ENCODE assay signal across 21 cellular contexts in the genomic region with DNA sequence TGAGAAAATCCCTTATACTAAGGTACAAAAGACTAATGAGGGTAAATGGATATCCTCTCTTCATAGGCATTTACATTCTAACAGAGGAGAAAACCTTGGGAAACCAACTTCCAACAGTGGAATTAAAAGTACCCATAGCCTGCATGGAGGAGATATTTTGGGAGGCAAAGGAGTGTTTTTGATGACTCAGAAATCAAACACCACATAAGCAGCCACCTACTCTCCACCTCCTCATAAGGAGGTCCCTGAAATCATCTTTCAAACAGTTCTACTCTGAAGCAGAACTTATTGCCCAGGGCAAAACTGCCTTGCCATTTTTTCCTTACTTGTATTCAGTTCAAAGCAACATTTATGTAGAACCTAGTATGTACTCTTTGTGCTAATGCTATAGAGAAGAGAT.
"Had no signal": no experiment of that assay in that cellular context is flagged by ENCODE, and none has a peak within 500 bp of the region (broad histone marks: within the 10 kb centered on the region; RNA-seq: fewer than 3 reads in every experiment).

No MANE protein-coding gene starts in this region.

- H3K4me3 ChIP-seq: colonic mucosa had no signal

- H3K36me3 ChIP-seq: colonic mucosa had no signal

- H3K4me1 ChIP-seq: colonic mucosa had no signal

- H3K4me1 Mint-ChIP-seq: activated CD4-positive, alpha-beta T cell treated with anti-CD3 and anti-CD28 coated beads for 36 hours; activated CD4-positive, alpha-beta T cell treated with anti-CD3 and anti-CD28 coated beads, Interleukin-2, amount 10 ng/mL, durations not matched to agents 24 days and 14 days; activated naive CD4-positive, alpha-beta T cell treated with anti-CD3 and anti-CD28 coated beads, Interleukin-2, amount 10 ng/mL, durations not matched to agents 7 days and 5 days; T-helper 17 cell had no signal

- H3K27me3 Mint-ChIP-seq: activated naive CD4-positive, alpha-beta T cell treated with anti-CD3 and anti-CD28 coated beads, Interleukin-2, amount 10 ng/mL, durations not matched to agents 7 days and 5 days had no signal

- H3K9me3 ChIP-seq: colonic mucosa had no signal

- H3K4me3 Mint-ChIP-seq: activated CD4-positive, alpha-beta memory T cell treated with anti-CD3 and anti-CD28 coated beads for 36 hours; activated CD4-positive, alpha-beta T cell treated with anti-CD3 and anti-CD28 coated beads for 36 hours; activated CD4-positive, alpha-beta T cell treated with anti-CD3 and anti-CD28 coated beads, Interleukin-2, amount 10 ng/mL, durations not matched to agents 24 days and 14 days; activated naive CD4-positive, alpha-beta T cell treated with anti-CD3 and anti-CD28 coated beads, Interleukin-2, amount 10 ng/mL, durations not matched to agents 7 days and 5 days; activated naive CD8-positive, alpha-beta T cell; activated T-cell treated with anti-CD3 and anti-CD28 coated beads, Interleukin-2, amount 50 U/mL, for 24 hours; activated T-cell treated with anti-CD3 and anti-CD28 coated beads, Interleukin-2, amount 50 U/mL, for 72 hours; T-helper 17 cell; T-helper 2 cell treated with Interferon-gamma antibody and Interleukin-4, amounts not matched to agents 5 μg/mL and 100 μg/mL, for 36 hours had no signal

- H3K36me3 Mint-ChIP-seq: activated naive CD4-positive, alpha-beta T cell treated with anti-CD3 and anti-CD28 coated beads, Interleukin-2, amount 10 ng/mL, durations not matched to agents 7 days and 5 days; activated naive CD8-positive, alpha-beta T cell had no signal

- H3K27ac ChIP-seq: colonic mucosa had no signal

- H3K27ac Mint-ChIP-seq: activated CD4-positive, alpha-beta memory T cell treated with anti-CD3 and anti-CD28 coated beads for 36 hours; activated CD4-positive, alpha-beta T cell treated with anti-CD3 and anti-CD28 coated beads for 36 hours; activated CD4-positive, alpha-beta T cell treated with anti-CD3 and anti-CD28 coated beads, Interleukin-2, amount 10 ng/mL, durations not matched to agents 24 days and 14 days; activated naive CD4-positive, alpha-beta T cell treated with anti-CD3 and anti-CD28 coated beads, Interleukin-2, amount 10 ng/mL, durations not matched to agents 7 days and 5 days; activated naive CD8-positive, alpha-beta T cell; activated T-cell treated with anti-CD3 and anti-CD28 coated beads, Interleukin-2, amount 50 U/mL, for 24 hours; activated T-cell treated with anti-CD3 and anti-CD28 coated beads, Interleukin-2, amount 50 U/mL, for 72 hours; T-helper 17 cell; T-helper 2 cell treated with Interferon-gamma antibody and Interleukin-4, amounts not matched to agents 5 μg/mL and 100 μg/mL, for 36 hours had no signal

- H3K27me3 ChIP-seq: colonic mucosa had no signal

- DNase-seq: activated CD4-positive, alpha-beta memory T cell treated with anti-CD3 and anti-CD28 coated beads for 36 hours; activated CD4-positive, alpha-beta T cell treated with anti-CD3 and anti-CD28 coated beads for 36 hours; activated CD4-positive, alpha-beta T cell treated with anti-CD3 and anti-CD28 coated beads, Interleukin-2, amount 10 ng/mL, durations not matched to agents 24 days and 14 days; activated CD4-positive, CD25-positive, alpha-beta regulatory T cell; activated CD4-positive, CD25-positive, alpha-beta regulatory T cell treated with anti-CD3 and anti-CD28 coated beads, Interleukin-2, amount 50 U/mL, for 72 hours; activated CD8-positive, alpha-beta memory T cell treated with anti-CD3 and anti-CD28 coated beads, Interleukin-2, amount 50 U/mL, for 48 hours; activated gamma-delta T cell; activated naive CD4-positive, alpha-beta T cell; activated naive CD4-positive, alpha-beta T cell treated with anti-CD3 and anti-CD28 coated beads, Interleukin-2, amount 10 ng/mL, durations not matched to agents 7 days and 5 days; activated T-cell treated with anti-CD3 and anti-CD28 coated beads for 4 hours; activated T-cell treated with anti-CD3 and anti-CD28 coated beads, Interleukin-2, amount 50 U/mL, for 24 hours; activated T-cell treated with anti-CD3 and anti-CD28 coated beads, Interleukin-2, amount 50 U/mL, for 72 hours; amniotic stem cell; colonic mucosa; effector CD8-positive, alpha-beta T cell; foreskin fibroblast; T-helper 1 cell; T-helper 17 cell had no signal

- ATAC-seq: activated CD4-positive, alpha-beta T cell treated with anti-CD3 and anti-CD28 coated beads for 36 hours; activated T-cell treated with anti-CD3 and anti-CD28 coated beads, Interleukin-2, amount 50 U/mL, for 72 hours; esophagus mucosa; T-helper 17 cell had no signal

- H3K9me3 Mint-ChIP-seq: activated CD4-positive, alpha-beta T cell treated with anti-CD3 and anti-CD28 coated beads, Interleukin-2, amount 10 ng/mL, durations not matched to agents 24 days and 14 days; activated naive CD4-positive, alpha-beta T cell treated with anti-CD3 and anti-CD28 coated beads, Interleukin-2, amount 10 ng/mL, durations not matched to agents 7 days and 5 days; T-helper 2 cell treated with Interferon-gamma antibody and Interleukin-4, amounts not matched to agents 5 μg/mL and 100 μg/mL, for 36 hours had no signal
